17 cellular contexts compared by ENCODE assay signal in the genomic region with DNA sequence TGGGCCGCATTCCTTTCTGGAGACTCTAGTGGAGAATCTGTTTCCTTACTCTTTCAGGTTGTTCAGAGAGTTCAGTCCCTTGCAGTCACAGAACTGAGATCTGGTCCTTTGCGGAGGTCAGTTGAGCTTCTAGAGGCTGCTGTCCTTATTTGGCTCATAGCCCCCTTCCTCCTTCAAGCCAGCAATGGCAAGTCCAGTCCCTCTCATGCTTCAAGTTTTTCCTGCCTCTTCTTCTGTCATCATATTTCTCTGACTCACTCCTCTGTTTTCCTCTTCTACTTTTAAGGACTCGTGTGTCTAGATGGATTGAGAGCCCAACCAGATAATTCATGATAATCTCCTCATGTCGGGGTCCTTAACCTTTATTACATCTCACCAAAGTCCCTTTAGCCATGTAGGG.
"Had no signal": no experiment of that assay in that cellular context is flagged by ENCODE, and none has a peak within 500 bp of the region (broad histone marks: within the 10 kb centered on the region; RNA-seq: fewer than 3 reads in every experiment).

No MANE protein-coding gene starts in this region.

- DNase-seq: activated CD4-positive, alpha-beta T cell treated with anti-CD3 and anti-CD28 coated beads, Interleukin-2, amount 10 ng/mL, durations not matched to agents 7 days and 5 days; activated CD4-positive, CD25-positive, alpha-beta regulatory T cell; activated CD8-positive, alpha-beta memory T cell treated with anti-CD3 and anti-CD28 coated beads, Interleukin-2, amount 50 U/mL, for 48 hours; activated naive CD8-positive, alpha-beta T cell treated with anti-CD3 and anti-CD28 coated beads for 36 hours; activated T-cell treated with anti-CD3 and anti-CD28 coated beads, Interleukin-2, amount 50 U/mL, for 72 hours; endodermal cell; erythroblast; hypothalamus; kidney glomerular epithelial cell; left ventricle myocardium superior; mesendoderm; right lobe of liver; spleen; stimulated activated naive CD8-positive, alpha-beta T cell treated with anti-CD3 and anti-CD28 coated beads, Interleukin-15, amount 100 ng/mL, for 72 hours; testis; upper lobe of left lung had no signal

- H3K4me3 ChIP-seq: ascending aorta, right lobe of liver, spleen, testis, upper lobe of left lung had no signal

- H3K4me1 ChIP-seq: right lobe of liver, testis, upper lobe of left lung had no signal

- H3K9me3 ChIP-seq: ascending aorta, right lobe of liver, spleen, testis, upper lobe of left lung had no signal

- H3K36me3 ChIP-seq: ascending aorta, right lobe of liver, upper lobe of left lung had no signal

- H3K27ac ChIP-seq: ascending aorta, right lobe of liver, testis, upper lobe of left lung had no signal

- H3K27me3 ChIP-seq: ascending aorta, right lobe of liver, spleen, testis, upper lobe of left lung had no signal

- ATAC-seq: activated T-cell treated with anti-CD3 and anti-CD28 coated beads, Interleukin-2, amount 50 U/mL, for 72 hours; left ventricle myocardium superior; right lobe of liver; stimulated activated naive CD8-positive, alpha-beta T cell treated with anti-CD3 and anti-CD28 coated beads, Interleukin-15, amount 100 ng/mL, for 72 hours had no signal
